21 cellular contexts compared by ENCODE assay signal in the genomic region with DNA sequence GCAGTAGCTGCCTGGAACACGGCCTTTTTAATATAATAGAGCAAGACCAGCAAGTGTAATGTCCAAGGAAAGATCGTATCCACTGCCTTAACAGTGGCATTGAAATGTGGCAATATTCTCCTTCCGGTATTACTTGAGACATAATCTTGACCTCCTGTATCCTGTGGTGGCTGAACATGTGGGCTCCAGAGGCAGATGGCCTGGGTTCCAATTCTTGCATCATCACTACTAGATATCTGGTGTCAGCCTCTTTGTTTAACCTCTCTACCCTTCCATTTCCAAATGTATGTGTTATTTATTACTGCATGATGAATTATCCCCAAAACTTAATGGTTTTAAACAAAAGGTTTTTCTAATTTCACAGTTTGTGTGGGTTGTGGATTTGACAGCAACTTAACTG.
"Had no signal": no experiment of that assay in that cellular context is flagged by ENCODE, and none has a peak within 500 bp of the region (broad histone marks: within the 10 kb centered on the region; RNA-seq: fewer than 3 reads in every experiment).

No MANE protein-coding gene starts in this region.

- H3K27me3 Mint-ChIP-seq: activated CD4-positive, alpha-beta T cell treated with anti-CD3 and anti-CD28 coated beads, Interleukin-2, amount 10 ng/mL, durations not matched to agents 24 days and 14 days had no signal

- DNase-seq: activated CD4-positive, alpha-beta T cell treated with anti-CD3 and anti-CD28 coated beads, Interleukin-2, amount 10 ng/mL, durations not matched to agents 24 days and 14 days; activated CD8-positive, alpha-beta memory T cell treated with anti-CD3 and anti-CD28 coated beads, Interleukin-2, amount 50 U/mL, for 48 hours; activated naive CD4-positive, alpha-beta T cell treated with Interleukin-2 at 50 U/mL for 16 hours; activated T-cell treated with anti-CD3 and anti-CD28 coated beads, Interleukin-2, amount 50 U/mL, for 48 hours; amygdala; colonic mucosa; dorsolateral prefrontal cortex; gastrocnemius medialis; hippocampal formation; kidney glomerular epithelial cell; left lung; naive thymus-derived CD4-positive, alpha-beta T cell; retina; stimulated activated CD4-positive, alpha-beta T cell treated with anti-CD3 and anti-CD28 coated beads, Interleukin-2, amount 100 ng/mL, for 48 hours; stimulated activated CD8-positive, alpha-beta memory T cell treated with anti-CD3 and anti-CD28 coated beads, Interleukin-4, amount 100 ng/mL, for 48 hours; stimulated activated naive B cell treated with anti-CD40 and anti-IgM and Interleukin-4, amounts not matched to agents 10 μg/mL and 1 μg/mL and 100 μg/mL, for 72 hours; transverse colon had no signal

- H3K27me3 ChIP-seq: colonic mucosa, transverse colon had no signal

- H3K4me1 ChIP-seq: colonic mucosa, gastrocnemius medialis had no signal

- H3K4me3 Mint-ChIP-seq: stimulated activated naive B cell treated with anti-CD40 and anti-IgM and Interleukin-4, amounts not matched to agents 10 μg/mL and 1 μg/mL and 100 μg/mL, for 72 hours had no signal

- H3K4me3 ChIP-seq: colonic mucosa, dorsolateral prefrontal cortex, gastrocnemius medialis, left lung, lung, transverse colon had no signal

- H3K27ac Mint-ChIP-seq: progenitor cell of endocrine pancreas; stimulated activated naive B cell treated with anti-CD40 and anti-IgM and Interleukin-4, amounts not matched to agents 10 μg/mL and 1 μg/mL and 100 μg/mL, for 72 hours had no signal

- H3K36me3 ChIP-seq: colonic mucosa, gastrocnemius medialis, left lung, transverse colon had no signal

- H3K9me3 ChIP-seq: colonic mucosa, gastrocnemius medialis, left lung, transverse colon had no signal

- H3K27ac ChIP-seq: colonic mucosa, dorsolateral prefrontal cortex, gastrocnemius medialis, transverse colon, VCaP had no signal

- ATAC-seq: activated CD4-positive, CD25-positive, alpha-beta regulatory T cell treated with anti-CD3 and anti-CD28 coated beads, Interleukin-2, amount 50 U/mL, for 24 hours; gastrocnemius medialis; left lung; naive thymus-derived CD4-positive, alpha-beta T cell; stimulated activated naive B cell treated with anti-CD40 and anti-IgM and Interleukin-4, amounts not matched to agents 10 μg/mL and 1 μg/mL and 100 μg/mL, for 72 hours had no signal
